6 cellular contexts compared by ENCODE assay signal in the genomic region with DNA sequence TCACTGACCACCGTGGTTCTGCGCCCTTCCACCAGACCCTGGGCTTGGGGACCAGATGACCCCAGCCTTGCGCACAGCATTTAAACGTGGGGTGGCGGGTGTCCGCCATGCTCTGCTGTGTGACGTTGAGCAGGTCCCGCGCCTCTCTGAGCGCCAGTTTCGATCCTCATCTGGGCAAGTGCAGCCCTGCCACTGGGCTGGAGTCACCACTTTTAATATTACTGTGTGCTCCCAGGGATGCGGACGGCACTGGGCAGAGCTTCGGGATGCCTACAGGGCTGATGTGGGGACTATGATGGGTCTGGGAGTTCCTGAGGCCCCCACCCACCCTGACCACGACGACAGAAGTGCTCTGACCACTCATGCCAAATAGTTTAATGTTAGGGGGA. TPM values are rescaled to one million over a fixed set of nuclear protein-coding genes. Genes with fewer than 3 reads are reported as not detected.
A peak's percentile ranks its signal among the peaks of the same experiment; 100 is the strongest.
DNase-seq lines count a peak whose midpoint lies in the region; ATAC-seq and TF ChIP-seq lines count a peak whose summit lies in the region.

No MANE protein-coding gene starts in this region.

- H3K27ac Mint-ChIP-seq in activated CD4-positive, alpha-beta T cell treated with anti-CD3 and anti-CD28 coated beads for 36 hours, result peak overlapping the region; percentile 73

- no peak for DNase-seq in activated CD4-positive, alpha-beta T cell treated with anti-CD3 and anti-CD28 coated beads for 36 hours
- no peak for DNase-seq in activated CD4-positive, alpha-beta T cell treated with anti-CD3 and anti-CD28 coated beads for 1 hour
- no peak for DNase-seq in foreskin keratinocyte
- no peak for DNase-seq in thoracic aorta (ENCODE audit: low spot score)
- no peak for DNase-seq in NCI-H1436 (lab: John Stamatoyannopoulos, UW)
- DNase-seq in activated gamma-delta T cell treated with Interleukin-2 at 50 U/mL for 16 hours, result no peak

- peaks cover 7% of the 10 kb centered on the region for H3K4me1 Mint-ChIP-seq in activated CD4-positive, alpha-beta T cell treated with anti-CD3 and anti-CD28 coated beads for 36 hours

- no peaks in the 10 kb centered on the region for H3K27me3 Mint-ChIP-seq in activated CD4-positive, alpha-beta T cell treated with anti-CD3 and anti-CD28 coated beads for 36 hours

- no peaks in the 10 kb centered on the region for H3K9me3 ChIP-seq in thoracic aorta

- no peaks in the 10 kb centered on the region for H3K36me3 Mint-ChIP-seq in activated CD4-positive, alpha-beta T cell treated with anti-CD3 and anti-CD28 coated beads for 36 hours (ENCODE audit: low read depth)

- H3K27me3 ChIP-seq in foreskin keratinocyte, result no peaks in the 10 kb centered on the region
- H3K27me3 ChIP-seq in thoracic aorta (replicated peaks; ENCODE audit: insufficient read depth), result no peaks in the 10 kb centered on the region

- H3K4me3 ChIP-seq in thoracic aorta, result peak overlapping the region; percentile 86

- peak overlapping the region; percentile 79 for H3K4me3 Mint-ChIP-seq in activated CD4-positive, alpha-beta T cell treated with anti-CD3 and anti-CD28 coated beads for 36 hours

- TF ChIP-seq CTCF in foreskin keratinocyte (conservative IDR thresholded peaks at IDR 0.05), result no peak
- no peak for TF ChIP-seq CTCF in thoracic aorta (IDR thresholded peaks at IDR 0.05)

- intact Hi-C loops in activated CD4-positive, alpha-beta T cell treated with anti-CD3 and anti-CD28 coated beads for 36 hours (cut with DNase I, micrococcal nuclease), result loop anchor here (1.0 to 10.0 kb wide), 7 partner anchors 15 to 203 kb away; a partner anchor contains a TSS

- POLR2A ChIA-PET in activated CD4-positive, alpha-beta T cell treated with anti-CD3 and anti-CD28 coated beads for 36 hours (lab: Charles Lee), result no interaction called here

- H3K9me3 Mint-ChIP-seq in activated CD4-positive, alpha-beta T cell treated with anti-CD3 and anti-CD28 coated beads for 36 hours (ENCODE audit: low read depth), result no peaks in the 10 kb centered on the region

- peak overlapping the region; percentile 68 for H3K27ac ChIP-seq in foreskin keratinocyte
- peak overlapping the region; percentile 88 to 91 for H3K27ac ChIP-seq in thoracic aorta

- H3K4me1 ChIP-seq in foreskin keratinocyte (no peaks in the 10 kb centered on the region), thoracic aorta (ENCODE audit: control insufficient read depth in 1 of 2, low read depth in 2 of 2) (peaks cover 5 to 22% of the 10 kb centered on the region in 2 donors)

- H3K36me3 ChIP-seq in thoracic aorta, result no peaks in the 10 kb centered on the region

- CTCF ChIA-PET in activated CD4-positive, alpha-beta T cell treated with anti-CD3 and anti-CD28 coated beads for 36 hours (lab: Charles Lee), result interaction anchor here (1.2 to 6.1 kb wide), 4 partner anchors 15 to 67 kb away, joined by 3 to 67 read pairs (median 22); no protein-coding TSS in a partner anchor

- no peak for ATAC-seq in activated CD4-positive, alpha-beta T cell treated with anti-CD3 and anti-CD28 coated beads for 36 hours
- ATAC-seq in foreskin keratinocyte (no peak), thoracic aorta (ENCODE audit: insufficient number of reproducible peaks, low FRiP score, low read depth) (no peak)

RNA-seq across cellular contexts. Expression of a gene that starts 1.2 kb away (rescaled TPM):
- total RNA-seq in activated CD4-positive, alpha-beta T cell treated with anti-CD3 and anti-CD28 coated beads for 36 hours, result 10 to 100 TPM; 17.0 to 23.4 TPM
- total RNA-seq in foreskin keratinocyte (6.3 and 7.2 TPM in 2 replicates), thoracic aorta (1 to 10 TPM; 5.7 to 6.1 TPM)
- polyA plus RNA-seq in foreskin keratinocyte, result 11.0 and 11.6 TPM in 2 replicates

RNA-seq across cellular contexts. Expression of a gene that starts 8.6 kb away (rescaled TPM):
- not detected for total RNA-seq in activated CD4-positive, alpha-beta T cell treated with anti-CD3 and anti-CD28 coated beads for 36 hours
- total RNA-seq in foreskin keratinocyte (not detected in 2 replicates), thoracic aorta (not detected)
- polyA plus RNA-seq in foreskin keratinocyte, result not detected in 2 replicates

RNA-seq across cellular contexts. Expression of a gene that starts 19.6 kb away (rescaled TPM):
- under 1 TPM; 0.46 TPM for total RNA-seq in activated CD4-positive, alpha-beta T cell treated with anti-CD3 and anti-CD28 coated beads for 36 hours
- total RNA-seq in foreskin keratinocyte (not detected in 2 replicates), thoracic aorta (not detected)
- polyA plus RNA-seq in foreskin keratinocyte, result not detected in 2 replicates

RNA-seq across cellular contexts. Expression of a gene that starts 24.2 kb away (rescaled TPM):
- 100 to 1,000 TPM; 253 to 287 TPM for total RNA-seq in activated CD4-positive, alpha-beta T cell treated with anti-CD3 and anti-CD28 coated beads for 36 hours
- total RNA-seq in foreskin keratinocyte, result 164 and 179 TPM in 2 replicates
- 160 and 169 TPM in 2 replicates for polyA plus RNA-seq in foreskin keratinocyte
- 100 to 1,000 TPM; 240 to 252 TPM for total RNA-seq in thoracic aorta

RNA-seq across cellular contexts. Expression of a gene that starts 43.5 kb away (rescaled TPM):
- total RNA-seq in activated CD4-positive, alpha-beta T cell treated with anti-CD3 and anti-CD28 coated beads for 36 hours, result not detected
- 0.14 and 0.17 TPM in 2 replicates for total RNA-seq in foreskin keratinocyte
- polyA plus RNA-seq in foreskin keratinocyte, result 0.13 and 0.18 TPM in 2 replicates
- total RNA-seq in thoracic aorta, result not detected
